12 cellular contexts compared by ENCODE assay signal in genomic region chr10:119221666-119222065, GRCh38. TPM values are rescaled to one million over a fixed set of nuclear protein-coding genes. Genes with fewer than 3 reads are reported as not detected.
DNase-seq lines count a peak whose midpoint lies in the region; ATAC-seq and TF ChIP-seq lines count a peak whose summit lies in the region.
"Had no signal": no experiment of that assay in that cellular context is flagged by ENCODE, and none has a peak within 500 bp of the region (broad histone marks: within the 10 kb centered on the region; RNA-seq: fewer than 3 reads in every experiment).

No MANE protein-coding gene starts in this region.

- no peaks in the 10 kb centered on the region for H3K27me3 ChIP-seq in stomach smooth muscle (ENCODE audit: control insufficient read depth in 1 of 2, insufficient read depth in 2 of 2, low read length in 2 of 2)

- TF ChIP-seq CTCF in activated CD8-positive, alpha-beta T cell treated with anti-CD3 and anti-CD28 coated beads for 36 hours (IDR thresholded peaks at IDR 0.05) = no peak

- peak; percentile 87 for ATAC-seq in activated CD8-positive, alpha-beta T cell treated with anti-CD3 and anti-CD28 coated beads for 36 hours
- ATAC-seq in activated CD8-positive, alpha-beta T cell treated with anti-CD3 and anti-CD28 coated beads, Interleukin-2, amount 10 ng/mL, durations not matched to agents 7 days and 5 days = no peak
- no peak for ATAC-seq in memory B cell (ENCODE audit: low read depth)
- ATAC-seq in GM19397 (IDR thresholded peaks at IDR 0.05; ENCODE audit: unreplicated experiment) = no peak
- ATAC-seq: effector memory CD8-positive, alpha-beta T cell had no signal

- intact Hi-C loops in activated CD8-positive, alpha-beta T cell treated with anti-CD3 and anti-CD28 coated beads for 36 hours (cut with micrococcal nuclease) = no loop called here

- H3K27me3 Mint-ChIP-seq in activated CD8-positive, alpha-beta T cell treated with anti-CD3 and anti-CD28 coated beads for 36 hours = no peaks in the 10 kb centered on the region
- no peaks in the 10 kb centered on the region for H3K27me3 Mint-ChIP-seq in activated CD8-positive, alpha-beta T cell treated with anti-CD3 and anti-CD28 coated beads, Interleukin-2, amount 10 ng/mL, durations not matched to agents 7 days and 5 days (ENCODE audit: low read depth)
- no peaks in the 10 kb centered on the region for H3K27me3 Mint-ChIP-seq in activated naive CD8-positive, alpha-beta T cell treated with anti-CD3 and anti-CD28 coated beads for 36 hours
- no peaks in the 10 kb centered on the region for H3K27me3 Mint-ChIP-seq in memory B cell
- H3K27me3 Mint-ChIP-seq: effector memory CD8-positive, alpha-beta T cell had no signal

- H3K27ac Mint-ChIP-seq in activated CD8-positive, alpha-beta T cell treated with anti-CD3 and anti-CD28 coated beads for 36 hours = peak overlapping the region; percentile 76
- H3K27ac Mint-ChIP-seq in activated CD8-positive, alpha-beta T cell treated with anti-CD3 and anti-CD28 coated beads, Interleukin-2, amount 10 ng/mL, durations not matched to agents 7 days and 5 days = no peak overlapping the region
- H3K27ac Mint-ChIP-seq in activated naive CD8-positive, alpha-beta T cell treated with anti-CD3 and anti-CD28 coated beads for 36 hours = peak overlapping the region; percentile 47
- peak overlapping the region; percentile 67 for H3K27ac Mint-ChIP-seq in memory B cell

- peaks cover 42% of the 10 kb centered on the region for H3K4me1 ChIP-seq in stomach smooth muscle (ENCODE audit: control insufficient read depth, insufficient read depth, low read length)

- H3K9me3 Mint-ChIP-seq in activated CD8-positive, alpha-beta T cell treated with anti-CD3 and anti-CD28 coated beads for 36 hours = no peaks in the 10 kb centered on the region
- H3K9me3 Mint-ChIP-seq in activated CD8-positive, alpha-beta T cell treated with anti-CD3 and anti-CD28 coated beads, Interleukin-2, amount 10 ng/mL, durations not matched to agents 7 days and 5 days (ENCODE audit: insufficient read depth) = no peaks in the 10 kb centered on the region
- H3K9me3 Mint-ChIP-seq in activated naive CD8-positive, alpha-beta T cell treated with anti-CD3 and anti-CD28 coated beads for 36 hours = no peaks in the 10 kb centered on the region
- no peaks in the 10 kb centered on the region for H3K9me3 Mint-ChIP-seq in memory B cell
- H3K9me3 Mint-ChIP-seq: effector memory CD8-positive, alpha-beta T cell had no signal

- no peaks in the 10 kb centered on the region for H3K36me3 ChIP-seq in stomach smooth muscle (ENCODE audit: control insufficient read depth in 2 of 2, insufficient read depth in 2 of 2, low read length in 2 of 2)

- POLR2A ChIA-PET in activated CD8-positive, alpha-beta T cell treated with anti-CD3 and anti-CD28 coated beads for 36 hours (lab: Charles Lee) = interaction anchor here (1.0 kb wide), 1 partner anchor 10 kb away, joined by 3 read pairs; no protein-coding TSS in a partner anchor
- POLR2A ChIA-PET in activated CD8-positive, alpha-beta T cell treated with anti-CD3 and anti-CD28 coated beads, Interleukin-2, amount 10 ng/mL, durations not matched to agents 7 days and 5 days (lab: Charles Lee) = no interaction called here

- H3K9ac ChIP-seq in stomach smooth muscle (ENCODE audit: low read length in 2 of 2) = no peak overlapping the region

- CTCF ChIA-PET in activated CD8-positive, alpha-beta T cell treated with anti-CD3 and anti-CD28 coated beads for 36 hours (lab: Charles Lee) = interaction anchor here (1.2 to 3.7 kb wide), 5 partner anchors 13 to 223 kb away, joined by 3 to 31 read pairs (median 4); partner anchors contain the start of gene GRK5
- CTCF ChIA-PET in activated CD8-positive, alpha-beta T cell treated with anti-CD3 and anti-CD28 coated beads, Interleukin-2, amount 10 ng/mL, durations not matched to agents 7 days and 5 days (lab: Charles Lee) = interaction anchor here (1.1 to 1.2 kb wide), 2 partner anchors 11 to 12 kb away, joined by 3 to 7 read pairs; no protein-coding TSS in a partner anchor

- H3K9me3 ChIP-seq in stomach smooth muscle (ENCODE audit: control insufficient read depth in 2 of 2, low read length in 2 of 2) = no peaks in the 10 kb centered on the region

- H3K36me3 Mint-ChIP-seq in activated CD8-positive, alpha-beta T cell treated with anti-CD3 and anti-CD28 coated beads for 36 hours (ENCODE audit: low read depth) = no peaks in the 10 kb centered on the region
- no peaks in the 10 kb centered on the region for H3K36me3 Mint-ChIP-seq in activated CD8-positive, alpha-beta T cell treated with anti-CD3 and anti-CD28 coated beads, Interleukin-2, amount 10 ng/mL, durations not matched to agents 7 days and 5 days (ENCODE audit: low read depth)
- H3K36me3 Mint-ChIP-seq in activated naive CD8-positive, alpha-beta T cell treated with anti-CD3 and anti-CD28 coated beads for 36 hours = no peaks in the 10 kb centered on the region
- no peaks in the 10 kb centered on the region for H3K36me3 Mint-ChIP-seq in memory B cell

- H3K27ac ChIP-seq in stomach smooth muscle (ENCODE audit: low read length) = peak overlapping the region; percentile 64
- H3K27ac ChIP-seq: VCaP had no signal

- H3K4me3 ChIP-seq in stomach smooth muscle (ENCODE audit: low read length in 2 of 2) = no peak overlapping the region

- no peak for DNase-seq in activated CD8-positive, alpha-beta T cell treated with anti-CD3 and anti-CD28 coated beads for 36 hours
- DNase-seq in activated CD8-positive, alpha-beta T cell treated with anti-CD3 and anti-CD28 coated beads, Interleukin-2, amount 10 ng/mL, durations not matched to agents 7 days and 5 days = no peak
- DNase-seq in activated naive CD8-positive, alpha-beta T cell treated with anti-CD3 and anti-CD28 coated beads for 36 hours = no peak
- no peak for DNase-seq in memory B cell (ENCODE audit: low spot score in 2 of 2)
- DNase-seq in NOMO-1 treated with DMSO at 0.1 percent for 48 hours (lab: John Stamatoyannopoulos, UW; ENCODE audit: unreplicated experiment) = no peak
- no peak for DNase-seq in 8988T
- DNase-seq: ACHN; DMS79; effector memory CD8-positive, alpha-beta T cell had no signal

- no peak overlapping the region for H3K4me3 Mint-ChIP-seq in activated CD8-positive, alpha-beta T cell treated with anti-CD3 and anti-CD28 coated beads for 36 hours
- H3K4me3 Mint-ChIP-seq in activated CD8-positive, alpha-beta T cell treated with anti-CD3 and anti-CD28 coated beads, Interleukin-2, amount 10 ng/mL, durations not matched to agents 7 days and 5 days = no peak overlapping the region
- no peak overlapping the region for H3K4me3 Mint-ChIP-seq in activated naive CD8-positive, alpha-beta T cell treated with anti-CD3 and anti-CD28 coated beads for 36 hours
- H3K4me3 Mint-ChIP-seq in memory B cell = no peak overlapping the region
- H3K4me3 Mint-ChIP-seq: effector memory CD8-positive, alpha-beta T cell had no signal

- H3K4me1 Mint-ChIP-seq in activated CD8-positive, alpha-beta T cell treated with anti-CD3 and anti-CD28 coated beads for 36 hours (ENCODE audit: low read depth) = peaks cover 30% of the 10 kb centered on the region
- peaks cover 4% of the 10 kb centered on the region for H3K4me1 Mint-ChIP-seq in activated CD8-positive, alpha-beta T cell treated with anti-CD3 and anti-CD28 coated beads, Interleukin-2, amount 10 ng/mL, durations not matched to agents 7 days and 5 days (ENCODE audit: low read depth)
- H3K4me1 Mint-ChIP-seq in activated naive CD8-positive, alpha-beta T cell treated with anti-CD3 and anti-CD28 coated beads for 36 hours = peaks cover 21% of the 10 kb centered on the region
- H3K4me1 Mint-ChIP-seq in memory B cell = peaks cover 31% of the 10 kb centered on the region

RNA-seq across cellular contexts. Expression of gene GRK5, which starts 14.3 kb away (rescaled TPM):
- total RNA-seq in activated CD8-positive, alpha-beta T cell treated with anti-CD3 and anti-CD28 coated beads for 36 hours = 10 to 100 TPM; 14.8 to 15.6 TPM
- 10 to 100 TPM; 16.9 to 17.6 TPM for total RNA-seq in activated CD8-positive, alpha-beta T cell treated with anti-CD3 and anti-CD28 coated beads, Interleukin-2, amount 10 ng/mL, durations not matched to agents 7 days and 5 days
- total RNA-seq in activated naive CD8-positive, alpha-beta T cell treated with anti-CD3 and anti-CD28 coated beads for 36 hours = 10 to 100 TPM; 12.8 TPM

RNA-seq across cellular contexts. Expression of gene PRDX3, which starts 43.1 kb away (rescaled TPM):
- total RNA-seq in activated CD8-positive, alpha-beta T cell treated with anti-CD3 and anti-CD28 coated beads for 36 hours = 100 to 1,000 TPM; 198 to 203 TPM
- total RNA-seq in activated CD8-positive, alpha-beta T cell treated with anti-CD3 and anti-CD28 coated beads, Interleukin-2, amount 10 ng/mL, durations not matched to agents 7 days and 5 days = 100 to 1,000 TPM; 135 to 136 TPM
- 100 to 1,000 TPM; 232 to 249 TPM for total RNA-seq in activated naive CD8-positive, alpha-beta T cell treated with anti-CD3 and anti-CD28 coated beads for 36 hours

RNA-seq across cellular contexts. Expression of gene SFXN4, which starts 56.2 kb away (rescaled TPM):
- 10 to 100 TPM; 45.9 to 50.3 TPM for total RNA-seq in activated CD8-positive, alpha-beta T cell treated with anti-CD3 and anti-CD28 coated beads for 36 hours
- total RNA-seq in activated CD8-positive, alpha-beta T cell treated with anti-CD3 and anti-CD28 coated beads, Interleukin-2, amount 10 ng/mL, durations not matched to agents 7 days and 5 days = 10 to 100 TPM; 35.0 to 36.7 TPM
- 10 to 100 TPM; 63.4 to 63.8 TPM for total RNA-seq in activated naive CD8-positive, alpha-beta T cell treated with anti-CD3 and anti-CD28 coated beads for 36 hours
